1 cellular context compared by ENCODE assay signal in genomic region chr20:62804632-62805364, GRCh38.
TF ChIP-seq lines count a peak whose summit lies in the region.

Gene OGFR, plus strand, starts transcription at chr20:62804835. Its CDS starts 25 bp downstream, at chr20:62804860.

TF ChIP-seq in HepG2, 621 proteins besides CTCF, POLR2A, EP300 and RAD21 (continued from another document and continues in another):
- TF ChIP-seq TFDP1 (CRISPR knock-in tag; IDR thresholded peaks at IDR 0.05; ENCODE audit: borderline replicate concordance) (no peak), RARA (CRISPR knock-in tag; IDR thresholded peaks at IDR 0.05) (0 out of 2 replicates have a peak, but pooled peaks have one; percentile 16), MED8 (CRISPR knock-in tag; IDR thresholded peaks at IDR 0.05; ENCODE audit: insufficient replicate concordance) (peak; percentile 42), RBFOX2 (IDR thresholded peaks at IDR 0.05; ENCODE audit: low read depth, low read length) (peak; percentile 81), ZNF609 (CRISPR knock-in tag; IDR thresholded peaks at IDR 0.05; ENCODE audit: borderline replicate concordance) (0 out of 2 replicates have a peak, but pooled peaks have one; percentile 30), STAT5B (CRISPR knock-in tag; IDR thresholded peaks at IDR 0.05) (peak; percentile 69; the same call in 1 of the 2 replicates), CBX1 (IDR thresholded peaks at IDR 0.05; ENCODE audit: low read depth) (no peak), MAZ (IDR thresholded peaks at IDR 0.05; ENCODE audit: borderline replicate concordance, low read depth, low read length) (no peak), MAZ (CRISPR knock-in tag; IDR thresholded peaks at IDR 0.05; ENCODE audit: low read depth) (peak; percentile 62), KLF15 (CRISPR knock-in tag; IDR thresholded peaks at IDR 0.05; ENCODE audit: borderline replicate concordance) (0 out of 2 replicates have a peak, but pooled peaks have one; percentile 58), SAP130 (CRISPR knock-in tag; IDR thresholded peaks at IDR 0.05; ENCODE audit: low read depth) (peak; percentile 84), ZMYM4 (CRISPR knock-in tag; IDR thresholded peaks at IDR 0.05) (0 out of 2 replicates have a peak, but pooled peaks have one; percentile 32), ZNF660 (CRISPR knock-in tag; IDR thresholded peaks at IDR 0.05; ENCODE audit: borderline replicate concordance, low read depth) (no peak), POLR2AphosphoS5 (IDR thresholded peaks at IDR 0.05; ENCODE audit: low read depth, low read length) (peak; percentile 80), BHLHE40 (IDR thresholded peaks at IDR 0.05; ENCODE audit: low read length) (no peak), HDAC1 (CRISPR knock-in tag; IDR thresholded peaks at IDR 0.05) (peak; percentile 54; the same call in 1 of the 2 replicates), ARID2 (CRISPR knock-in tag; IDR thresholded peaks at IDR 0.05; ENCODE audit: borderline replicate concordance) (peak; percentile 25; the same call in 1 of the 2 replicates), PCBP2 (optimal IDR thresholded peaks at IDR 0.05; ENCODE audit: low read depth, low read length, poor library complexity, severe bottlenecking) (no peak), ZNF556 (CRISPR knock-in tag; IDR thresholded peaks at IDR 0.05; ENCODE audit: borderline replicate concordance) (peak; percentile 41; the same call in 1 of the 2 replicates), UBTF (CRISPR knock-in tag; IDR thresholded peaks at IDR 0.05) (peak; percentile 51), ETS1 (CRISPR knock-in tag; IDR thresholded peaks at IDR 0.05) (0 out of 2 replicates have a peak, but pooled peaks have one; percentile 78), ZBTB20 (CRISPR knock-in tag; IDR thresholded peaks at IDR 0.05; ENCODE audit: borderline replicate concordance, low read depth) (no peak), SIN3A (IDR thresholded peaks at IDR 0.05; ENCODE audit: borderline replicate concordance, low read depth, low read length) (0 out of 2 replicates have a peak, but pooled peaks have one; percentile 7), ZNF331 (CRISPR knock-in tag; IDR thresholded peaks at IDR 0.05) (0 out of 2 replicates have a peak, but pooled peaks have one; percentile 42), SSRP1 (CRISPR knock-in tag; IDR thresholded peaks at IDR 0.05) (peak; percentile 76; the same call in 1 of the 2 replicates), LBX2 (CRISPR knock-in tag; IDR thresholded peaks at IDR 0.05; ENCODE audit: borderline replicate concordance) (no peak), EEA1 (CRISPR knock-in tag; IDR thresholded peaks at IDR 0.05; ENCODE audit: borderline replicate concordance) (0 out of 2 replicates have a peak, but pooled peaks have one; percentile 62), MXD1 (CRISPR knock-in tag; IDR thresholded peaks at IDR 0.05) (peak; percentile 69; the same call in 1 of the 2 replicates), ZNF546 (CRISPR knock-in tag; conservative IDR thresholded peaks at IDR 0.05) (no peak), SOX6 (IDR thresholded peaks at IDR 0.05) (no peak), SOX6 (CRISPR knock-in tag; IDR thresholded peaks at IDR 0.05) (no peak), BRD4 (CRISPR knock-in tag; IDR thresholded peaks at IDR 0.05) (peak; percentile 86), CAMTA2 (CRISPR knock-in tag; IDR thresholded peaks at IDR 0.05; ENCODE audit: borderline replicate concordance) (no peak), ZBTB7B (CRISPR knock-in tag; IDR thresholded peaks at IDR 0.05) (peak; percentile 85), DNMT1 (CRISPR knock-in tag; IDR thresholded peaks at IDR 0.05) (peak; percentile 97; the same call in 1 of the 2 replicates)
- TF ChIP-seq, protein P1, sequence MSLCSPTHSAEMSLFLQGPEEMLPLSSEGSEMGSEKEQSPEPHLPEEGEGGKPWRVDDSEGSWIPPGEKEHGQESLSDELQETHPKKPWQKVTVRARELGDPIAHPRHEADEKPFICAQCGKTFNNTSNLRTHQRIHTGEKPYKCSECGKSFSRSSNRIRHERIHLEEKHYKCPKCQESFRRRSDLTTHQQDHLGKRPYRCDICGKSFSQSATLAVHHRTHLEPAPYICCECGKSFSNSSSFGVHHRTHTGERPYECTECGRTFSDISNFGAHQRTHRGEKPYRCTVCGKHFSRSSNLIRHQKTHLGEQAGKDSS (CRISPR knock-in tag; IDR thresholded peaks at IDR 0.05; ENCODE audit: borderline replicate concordance, low read depth) = peak; percentile 85
- TF ChIP-seq, protein P2, sequence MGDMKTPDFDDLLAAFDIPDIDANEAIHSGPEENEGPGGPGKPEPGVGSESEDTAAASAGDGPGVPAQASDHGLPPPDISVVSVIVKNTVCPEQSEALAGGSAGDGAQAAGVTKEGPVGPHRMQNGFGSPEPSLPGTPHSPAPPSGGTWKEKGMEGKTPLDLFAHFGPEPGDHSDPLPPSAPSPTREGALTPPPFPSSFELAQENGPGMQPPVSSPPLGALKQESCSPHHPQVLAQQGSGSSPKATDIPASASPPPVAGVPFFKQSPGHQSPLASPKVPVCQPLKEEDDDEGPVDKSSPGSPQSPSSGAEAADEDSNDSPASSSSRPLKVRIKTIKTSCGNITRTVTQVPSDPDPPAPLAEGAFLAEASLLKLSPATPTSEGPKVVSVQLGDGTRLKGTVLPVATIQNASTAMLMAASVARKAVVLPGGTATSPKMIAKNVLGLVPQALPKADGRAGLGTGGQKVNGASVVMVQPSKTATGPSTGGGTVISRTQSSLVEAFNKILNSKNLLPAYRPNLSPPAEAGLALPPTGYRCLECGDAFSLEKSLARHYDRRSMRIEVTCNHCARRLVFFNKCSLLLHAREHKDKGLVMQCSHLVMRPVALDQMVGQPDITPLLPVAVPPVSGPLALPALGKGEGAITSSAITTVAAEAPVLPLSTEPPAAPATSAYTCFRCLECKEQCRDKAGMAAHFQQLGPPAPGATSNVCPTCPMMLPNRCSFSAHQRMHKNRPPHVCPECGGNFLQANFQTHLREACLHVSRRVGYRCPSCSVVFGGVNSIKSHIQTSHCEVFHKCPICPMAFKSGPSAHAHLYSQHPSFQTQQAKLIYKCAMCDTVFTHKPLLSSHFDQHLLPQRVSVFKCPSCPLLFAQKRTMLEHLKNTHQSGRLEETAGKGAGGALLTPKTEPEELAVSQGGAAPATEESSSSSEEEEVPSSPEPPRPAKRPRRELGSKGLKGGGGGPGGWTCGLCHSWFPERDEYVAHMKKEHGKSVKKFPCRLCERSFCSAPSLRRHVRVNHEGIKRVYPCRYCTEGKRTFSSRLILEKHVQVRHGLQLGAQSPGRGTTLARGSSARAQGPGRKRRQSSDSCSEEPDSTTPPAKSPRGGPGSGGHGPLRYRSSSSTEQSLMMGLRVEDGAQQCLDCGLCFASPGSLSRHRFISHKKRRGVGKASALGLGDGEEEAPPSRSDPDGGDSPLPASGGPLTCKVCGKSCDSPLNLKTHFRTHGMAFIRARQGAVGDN (CRISPR knock-in tag; IDR thresholded peaks at IDR 0.05) = no peak; the same call in 1 of the 2 replicates
- TF ChIP-seq, protein P3, sequence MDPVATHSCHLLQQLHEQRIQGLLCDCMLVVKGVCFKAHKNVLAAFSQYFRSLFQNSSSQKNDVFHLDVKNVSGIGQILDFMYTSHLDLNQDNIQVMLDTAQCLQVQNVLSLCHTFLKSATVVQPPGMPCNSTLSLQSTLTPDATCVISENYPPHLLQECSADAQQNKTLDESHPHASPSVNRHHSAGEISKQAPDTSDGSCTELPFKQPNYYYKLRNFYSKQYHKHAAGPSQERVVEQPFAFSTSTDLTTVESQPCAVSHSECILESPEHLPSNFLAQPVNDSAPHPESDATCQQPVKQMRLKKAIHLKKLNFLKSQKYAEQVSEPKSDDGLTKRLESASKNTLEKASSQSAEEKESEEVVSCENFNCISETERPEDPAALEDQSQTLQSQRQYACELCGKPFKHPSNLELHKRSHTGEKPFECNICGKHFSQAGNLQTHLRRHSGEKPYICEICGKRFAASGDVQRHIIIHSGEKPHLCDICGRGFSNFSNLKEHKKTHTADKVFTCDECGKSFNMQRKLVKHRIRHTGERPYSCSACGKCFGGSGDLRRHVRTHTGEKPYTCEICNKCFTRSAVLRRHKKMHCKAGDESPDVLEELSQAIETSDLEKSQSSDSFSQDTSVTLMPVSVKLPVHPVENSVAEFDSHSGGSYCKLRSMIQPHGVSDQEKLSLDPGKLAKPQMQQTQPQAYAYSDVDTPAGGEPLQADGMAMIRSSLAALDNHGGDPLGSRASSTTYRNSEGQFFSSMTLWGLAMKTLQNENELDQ (CRISPR knock-in tag; IDR thresholded peaks at IDR 0.05; ENCODE audit: borderline replicate concordance) = no peak
- TF ChIP-seq, protein P4, sequence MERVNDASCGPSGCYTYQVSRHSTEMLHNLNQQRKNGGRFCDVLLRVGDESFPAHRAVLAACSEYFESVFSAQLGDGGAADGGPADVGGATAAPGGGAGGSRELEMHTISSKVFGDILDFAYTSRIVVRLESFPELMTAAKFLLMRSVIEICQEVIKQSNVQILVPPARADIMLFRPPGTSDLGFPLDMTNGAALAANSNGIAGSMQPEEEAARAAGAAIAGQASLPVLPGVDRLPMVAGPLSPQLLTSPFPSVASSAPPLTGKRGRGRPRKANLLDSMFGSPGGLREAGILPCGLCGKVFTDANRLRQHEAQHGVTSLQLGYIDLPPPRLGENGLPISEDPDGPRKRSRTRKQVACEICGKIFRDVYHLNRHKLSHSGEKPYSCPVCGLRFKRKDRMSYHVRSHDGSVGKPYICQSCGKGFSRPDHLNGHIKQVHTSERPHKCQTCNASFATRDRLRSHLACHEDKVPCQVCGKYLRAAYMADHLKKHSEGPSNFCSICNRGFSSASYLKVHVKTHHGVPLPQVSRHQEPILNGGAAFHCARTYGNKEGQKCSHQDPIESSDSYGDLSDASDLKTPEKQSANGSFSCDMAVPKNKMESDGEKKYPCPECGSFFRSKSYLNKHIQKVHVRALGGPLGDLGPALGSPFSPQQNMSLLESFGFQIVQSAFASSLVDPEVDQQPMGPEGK (CRISPR knock-in tag; IDR thresholded peaks at IDR 0.05) = peak; percentile 86
